Comparison of ENCODE assay signal across 12 cellular contexts in the genomic region with DNA sequence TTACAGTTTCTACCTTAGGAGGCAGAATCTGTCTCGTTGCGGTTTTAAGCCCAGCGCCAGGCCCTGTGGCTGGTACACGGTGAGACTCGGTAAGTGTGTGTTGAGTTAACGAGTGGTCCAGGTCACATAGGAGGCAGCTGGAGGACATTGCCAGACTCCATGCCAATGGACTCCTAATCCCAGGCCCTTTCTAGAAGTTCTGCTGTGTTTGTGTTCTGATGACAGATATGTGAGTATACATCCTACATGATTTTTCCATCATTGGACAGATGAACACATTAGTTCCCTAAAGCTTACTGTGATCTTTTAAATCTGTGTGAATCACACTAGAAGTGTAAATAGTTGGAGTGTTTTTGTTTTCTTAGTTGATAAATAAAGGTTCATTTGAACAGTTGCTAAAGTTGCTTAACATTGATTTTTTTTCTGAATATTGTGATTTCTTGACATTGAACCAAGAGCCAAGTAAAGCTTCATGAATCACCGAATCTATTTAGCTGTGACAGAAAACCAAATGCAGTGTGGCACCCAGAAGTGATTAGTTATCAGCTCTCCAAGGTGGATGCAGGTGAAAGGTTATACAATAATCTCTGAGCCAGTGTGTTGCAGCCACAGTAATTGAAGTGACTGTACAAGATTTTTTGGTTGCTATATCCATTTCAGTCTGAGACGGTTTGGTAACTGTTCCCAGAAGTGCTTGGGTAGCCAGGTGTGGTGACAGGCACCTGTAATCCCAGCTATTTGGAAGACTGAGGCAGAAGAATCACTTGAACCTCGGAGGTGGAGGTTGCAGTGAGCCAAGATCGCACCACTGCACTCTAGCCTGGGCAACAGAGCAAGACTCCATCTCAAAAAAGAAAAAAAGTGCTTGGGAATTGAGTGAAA. TPM values are rescaled to one million over a fixed set of nuclear protein-coding genes. Genes with fewer than 3 reads are reported as not detected.
DNase-seq lines count a peak whose midpoint lies in the region; ATAC-seq and TF ChIP-seq lines count a peak whose summit lies in the region.
"Had no signal": no experiment of that assay in that cellular context is flagged by ENCODE, and none has a peak within 500 bp of the region (broad histone marks: within the 10 kb centered on the region; RNA-seq: fewer than 3 reads in every experiment).

No MANE protein-coding gene starts in this region.

- no peak overlapping the region for H3K4me3 ChIP-seq in HUES48 (ENCODE audit: low read depth, low read length)
- H3K4me3 ChIP-seq in duodenal mucosa (ENCODE audit: low read depth in 1 of 2, low read length in 2 of 2), result no peak overlapping the region
- no peak overlapping the region for H3K4me3 ChIP-seq in neutrophil (ENCODE audit: low read depth in 1 of 2, low read length in 1 of 2)
- no peak overlapping the region for H3K4me3 ChIP-seq in vagina

- ATAC-seq in GM21529 (IDR thresholded peaks at IDR 0.05; ENCODE audit: unreplicated experiment), result no peak

- H3K27me3 ChIP-seq in HUES48 (ENCODE audit: control insufficient read depth, insufficient read depth, low read length), result no peaks in the 10 kb centered on the region
- no peaks in the 10 kb centered on the region for H3K27me3 ChIP-seq in duodenal mucosa (ENCODE audit: control insufficient read depth in 1 of 2, insufficient read depth in 2 of 2, low read length in 2 of 2)
- no peaks in the 10 kb centered on the region for H3K27me3 ChIP-seq in neutrophil
- no peaks in the 10 kb centered on the region for H3K27me3 ChIP-seq in vagina

- H3K4me1 ChIP-seq in HUES48 (ENCODE audit: control insufficient read depth, insufficient read depth, low read length) (no peaks in the 10 kb centered on the region), duodenal mucosa (ENCODE audit: control insufficient read depth in 1 of 2, insufficient read depth in 2 of 2, low read length in 2 of 2) (peaks cover 31 to 34% of the 10 kb centered on the region in 2 donors), neutrophil (ENCODE audit: control insufficient read depth in 1 of 2, insufficient read depth in 1 of 2, low read depth in 1 of 2, low read length in 1 of 2) (peaks cover 32 to 45% of the 10 kb centered on the region in 2 experiments), vagina (peaks cover 9% of the 10 kb centered on the region)

- no peak for TF ChIP-seq CTCF in C4-2B (conservative IDR thresholded peaks at IDR 0.05)
- no peak for TF ChIP-seq CTCF in neutrophil (IDR thresholded peaks at IDR 0.05)
- no peak for TF ChIP-seq CTCF in vagina (IDR thresholded peaks at IDR 0.05)

- peak overlapping the region; percentile 58 for H3K27ac ChIP-seq in C4-2B
- H3K27ac ChIP-seq in HUES48 (ENCODE audit: low read depth, low read length), result peak overlapping the region; percentile 12
- H3K27ac ChIP-seq in duodenal mucosa (ENCODE audit: low read depth, low read length), result peak overlapping the region; percentile 59
- H3K27ac ChIP-seq in neutrophil, result peak overlapping the region; percentile 60
- H3K27ac ChIP-seq in vagina, result no peak overlapping the region

- H3K36me3 ChIP-seq in HUES48 (ENCODE audit: control insufficient read depth, insufficient read depth, low read length), result no peaks in the 10 kb centered on the region
- peaks cover 4 to 15% of the 10 kb centered on the region in 2 donors for H3K36me3 ChIP-seq in duodenal mucosa (ENCODE audit: control insufficient read depth in 1 of 2, insufficient read depth in 2 of 2, low read length in 2 of 2)
- H3K36me3 ChIP-seq in neutrophil, result peaks cover 20% of the 10 kb centered on the region
- H3K36me3 ChIP-seq in vagina, result no peaks in the 10 kb centered on the region

- DNase-seq in SHP77 (lab: John Stamatoyannopoulos, UW), result no peak
- no peak for DNase-seq in SIG-M5 treated with dmso at 0.1 percent for 504 hours (lab: John Stamatoyannopoulos, UW; ENCODE audit: unreplicated experiment)
- no peak for DNase-seq in vagina (ENCODE audit: extremely low spot score in 2 of 2)
- DNase-seq: activated CD8-positive, alpha-beta memory T cell treated with anti-CD3 and anti-CD28 coated beads for 24 hours; effector CD8-positive, alpha-beta T cell; hippocampal formation; NCI-H2029 treated with DMSO at 0.1 percent for 48 hours had no signal

- H3K9me3 ChIP-seq in HUES48 (ENCODE audit: control insufficient read depth, insufficient read depth, low read length), result no peaks in the 10 kb centered on the region
- no peaks in the 10 kb centered on the region for H3K9me3 ChIP-seq in duodenal mucosa (ENCODE audit: control insufficient read depth in 1 of 2, low read length in 2 of 2)
- no peaks in the 10 kb centered on the region for H3K9me3 ChIP-seq in neutrophil
- H3K9me3 ChIP-seq in vagina, result no peaks in the 10 kb centered on the region

- TF ChIP-seq POLR2A in vagina (IDR thresholded peaks at IDR 0.05), result no peak

- H3K9ac ChIP-seq in HUES48 (ENCODE audit: low read depth, low read length), result no peak overlapping the region
- peak overlapping the region in 1 of 2 donors; percentile 14 for H3K9ac ChIP-seq in duodenal mucosa (ENCODE audit: low read depth in 1 of 2, low read length in 2 of 2)

- intact Hi-C loops in vagina (cut with DNase I), result no loop called here

RNA-seq across cellular contexts. Expression of gene DOP1B, which starts 46.3 kb away (rescaled TPM):
- total RNA-seq in vagina, result 13.5 TPM
